17 cellular contexts compared by ENCODE assay signal in genomic region chr4:89641367-89641687, GRCh38.
A peak's percentile ranks its signal among the peaks of the same experiment; 100 is the strongest.
DNase-seq lines count a peak whose midpoint lies in the region; FAIRE-seq and TF ChIP-seq lines count a peak whose summit lies in the region.
"Had no signal": no experiment of that assay in that cellular context is flagged by ENCODE, and none has a peak within 500 bp of the region (broad histone marks: within the 10 kb centered on the region; RNA-seq: fewer than 3 reads in every experiment).

No MANE protein-coding gene starts in this region.

- CTCF ChIA-PET in endothelial cell of umbilical vein (lab: Charles Lee): interaction anchor here (0.7 to 2.0 kb wide), 33 partner anchors 8 to 415 kb away, joined by 3 to 33 read pairs (median 5); partner anchors contain the start of gene MMRN1

- H4K20me1 ChIP-seq in OCI-LY3 (ENCODE audit: insufficient read depth, low read length) (no peaks in the 10 kb centered on the region), endothelial cell of umbilical vein (replicated peaks; ENCODE audit: control insufficient read depth, extremely low read depth, insufficient read depth, low read length) (no peaks in the 10 kb centered on the region)

- H3K4me1 ChIP-seq in OCI-LY3 (ENCODE audit: low read length) (no peaks in the 10 kb centered on the region), endothelial cell of umbilical vein (ENCODE audit: control insufficient read depth, extremely low read depth, insufficient read depth, low read length) (no peaks in the 10 kb centered on the region), neuron (ENCODE audit: insufficient read depth, low read length) (peaks cover 5% of the 10 kb centered on the region), thyroid gland (no peaks in the 10 kb centered on the region)
- H3K4me1 ChIP-seq: uterus had no signal

- intact Hi-C loops in endothelial cell of umbilical vein (cut with micrococcal nuclease): loop anchor here (1.0 kb wide), 1 partner anchor 260 kb away; no protein-coding TSS in a partner anchor
- intact Hi-C loops in thyroid gland (cut with DNase I): no loop called here

- TF ChIP-seq CTCF in AG10803 (conservative IDR thresholded peaks at IDR 0.05; ENCODE audit: low read length) (no peak), OCI-LY3 (IDR thresholded peaks at IDR 0.05; ENCODE audit: low read depth, low read length) (no peak), endothelial cell of umbilical vein (IDR thresholded peaks at IDR 0.05; ENCODE audit: extremely low read depth in 1 of 2, insufficient read depth in 1 of 2, low read depth in 1 of 2, low read length in 2 of 2) (no peak), thyroid gland (IDR thresholded peaks at IDR 0.05) (no peak)

- H3K36me3 ChIP-seq in OCI-LY3 (replicated peaks; ENCODE audit: low read depth, low read length) (no peaks in the 10 kb centered on the region), endothelial cell of umbilical vein (ENCODE audit: control insufficient read depth in 2 of 2, extremely low read depth in 1 of 2, insufficient read depth in 2 of 2, low read length in 2 of 2) (no peaks in the 10 kb centered on the region), neuron (ENCODE audit: insufficient read depth, low read length) (no peaks in the 10 kb centered on the region), thyroid gland (no peaks in the 10 kb centered on the region)
- H3K36me3 ChIP-seq: neutrophil, uterus had no signal

- BruUV-seq in endothelial cell of umbilical vein (replicated peaks; lab: Mats Ljungman, UMichigan): no TSS peak

- FAIRE-seq in endothelial cell of umbilical vein (lab: Jason Lieb, UNC) (no peak), urothelium cell line (lab: Jason Lieb, UNC) (no peak)
- FAIRE-seq: bronchial epithelial cell had no signal

- H3K9me3 ChIP-seq in OCI-LY3 (ENCODE audit: insufficient read depth, low read length) (no peaks in the 10 kb centered on the region), endothelial cell of umbilical vein (replicated peaks; ENCODE audit: control insufficient read depth, insufficient read depth, low read length) (no peaks in the 10 kb centered on the region), neuron (ENCODE audit: low read length) (no peaks in the 10 kb centered on the region), thyroid gland (no peaks in the 10 kb centered on the region)
- H3K9me3 ChIP-seq: neutrophil, uterus had no signal

- no peak overlapping the region for H3K27ac ChIP-seq in OCI-LY3 (ENCODE audit: low read length)
- H3K27ac ChIP-seq in endothelial cell of umbilical vein (ENCODE audit: insufficient read depth, low read depth, low read length): no peak overlapping the region
- H3K27ac ChIP-seq in thyroid gland: no peak overlapping the region
- H3K27ac ChIP-seq: neutrophil, uterus had no signal

- POLR2A ChIA-PET in endothelial cell of umbilical vein (lab: Charles Lee): no interaction called here

- H3K27me3 ChIP-seq in OCI-LY3 (ENCODE audit: low read depth, low read length) (no peaks in the 10 kb centered on the region), endothelial cell of umbilical vein (ENCODE audit: control insufficient read depth in 2 of 2, insufficient read depth in 2 of 2, low read length in 2 of 2) (no peaks in the 10 kb centered on the region), neuron (ENCODE audit: insufficient read depth, low read length) (no peaks in the 10 kb centered on the region), thyroid gland (no peaks in the 10 kb centered on the region)
- H3K27me3 ChIP-seq: uterus had no signal

- H3K4me3 ChIP-seq in AG10803 (ENCODE audit: low read length) (peak overlapping the region; percentile 25), OCI-LY3 (ENCODE audit: low read length) (peak overlapping the region; percentile 55), endothelial cell of umbilical vein (replicated peaks in 1 of 3; ENCODE audit: insufficient read depth in 1 of 3, low read depth in 1 of 3, low read length in 3 of 3) (no peak overlapping the region), neuron (ENCODE audit: low read length) (peak overlapping the region; percentile 19), thyroid gland (replicated peaks in 1 of 3) (no peak overlapping the region)
- H3K4me3 ChIP-seq: uterus had no signal

- H2AFZ ChIP-seq in OCI-LY3 (ENCODE audit: low read depth, low read length) (peak overlapping the region; percentile 58; the same call in 1 of the 2 replicates), endothelial cell of umbilical vein (ENCODE audit: low read depth, low read length) (peak overlapping the region; percentile 94), neuron (ENCODE audit: low read depth, low read length) (peak overlapping the region; percentile 31)

- H3K9me1 ChIP-seq in endothelial cell of umbilical vein (replicated peaks; ENCODE audit: control insufficient read depth, extremely low read depth, insufficient read depth, low read length): no peaks in the 10 kb centered on the region

- H3K9ac ChIP-seq in OCI-LY3 (ENCODE audit: low read length) (no peak overlapping the region), endothelial cell of umbilical vein (replicated peaks; ENCODE audit: extremely low read depth, insufficient read depth, low read length) (no peak overlapping the region)

- WGBS in thyroid gland, 2 donors: 50 to 65% methylated on average over 6 of the region's 6 CpGs

- H3K79me2 ChIP-seq in OCI-LY3 (ENCODE audit: low read length): no peaks in the 10 kb centered on the region
- no peaks in the 10 kb centered on the region for H3K79me2 ChIP-seq in endothelial cell of umbilical vein (ENCODE audit: control insufficient read depth, insufficient read depth, low read length)

- H3K4me2 ChIP-seq in OCI-LY3 (ENCODE audit: low read length): peak overlapping the region; percentile 64
- peak overlapping the region; percentile 19 for H3K4me2 ChIP-seq in endothelial cell of umbilical vein (ENCODE audit: insufficient read depth, low read length)

- no peak for TF ChIP-seq POLR2A in endothelial cell of umbilical vein (IDR thresholded peaks at IDR 0.05; ENCODE audit: low read depth, low read length)
- TF ChIP-seq POLR2A in thyroid gland (IDR thresholded peaks at IDR 0.05): no peak

- dilution Hi-C loops in endothelial cell of umbilical vein (cut with MboI; ENCODE audit: extremely low pct_ligation_motif_present, low sequenced_read_pairs): no loop called here

- DNase-seq in AG10803 (ENCODE audit: low read depth) (no peak), endothelial cell of umbilical vein (ENCODE audit: low read depth, low spot score) (peak; percentile 44), thyroid gland (no peak), hippocampal formation (lab: John Stamatoyannopoulos, UW) (no peak), HCEC 1CT (no peak), urothelium cell line (ENCODE audit: low spot score) (no peak)
- DNase-seq: activated T-cell treated with anti-CD3 and anti-CD28 coated beads for 4 hours; DMS 273 treated with DMSO at 0.1 percent for 48 hours; effector CD8-positive, alpha-beta T cell; KG1; stimulated activated naive CD4-positive, alpha-beta T cell treated with Interleukin-2 at 50 U/mL for 16 hours; T1000 had no signal

TF ChIP-seq in endothelial cell of umbilical vein, 7 proteins besides CTCF, POLR2A, EP300 and RAD21:
- TF ChIP-seq GATA2 (IDR thresholded peaks at IDR 0.05; ENCODE audit: insufficient read depth, insufficient read length, low read depth, low read length) (no peak), MYC (IDR thresholded peaks at IDR 0.05; ENCODE audit: low read depth, low read length) (no peak), EZH2 (IDR thresholded peaks at IDR 0.05; ENCODE audit: borderline replicate concordance, low read depth, low read length, severe bottlenecking) (no peak), FOS (IDR thresholded peaks at IDR 0.05; ENCODE audit: borderline replicate concordance, insufficient read depth, low read length) (no peak), POLR2AphosphoS5 (IDR thresholded peaks at IDR 0.05; ENCODE audit: insufficient read depth, low read depth, low read length) (no peak), JUN (IDR thresholded peaks at IDR 0.05; ENCODE audit: borderline replicate concordance, insufficient read depth, insufficient read length, low read depth) (no peak)
- TF ChIP-seq, protein P1, sequence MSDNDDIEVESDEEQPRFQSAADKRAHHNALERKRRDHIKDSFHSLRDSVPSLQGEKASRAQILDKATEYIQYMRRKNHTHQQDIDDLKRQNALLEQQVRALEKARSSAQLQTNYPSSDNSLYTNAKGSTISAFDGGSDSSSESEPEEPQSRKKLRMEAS (IDR thresholded peaks at IDR 0.05; ENCODE audit: insufficient read depth, insufficient read length): no peak

Comparison
In these comparisons a context has a peak if more than half of its experiments do, and no peak if none do; other contexts are left out.
1. H3K4me3 ChIP-seq: peak in AG10803 (single experiment), OCI-LY3 (single experiment) and neuron (single experiment); none in endothelial cell of umbilical vein (0 of 3) and thyroid gland (0 of 3).
2. H2AFZ ChIP-seq: peak in every context shown above with its lines; median percentile 94 in endothelial cell of umbilical vein; 58 in OCI-LY3; 31 in neuron.